ENCODE assay signal across 8 cellular contexts in genomic region chr7:2820508-2820934, GRCh38. TPM values are rescaled to one million over a fixed set of nuclear protein-coding genes. Genes with fewer than 3 reads are reported as not detected.
DNase-seq lines count a peak whose midpoint lies in the region; ATAC-seq and TF ChIP-seq lines count a peak whose summit lies in the region.

No MANE protein-coding gene starts in this region.

- 0 out of 2 replicates have a peak overlapping the region, but pooled peaks have one; percentile 22 for H3K27ac ChIP-seq in SK-N-MC
- peak overlapping the region; percentile 85 for H3K27ac ChIP-seq in cardiac muscle cell
- H3K27ac ChIP-seq in psoas muscle, result peak overlapping the region; percentile 44

- H3K4me1 ChIP-seq in cardiac muscle cell (ENCODE audit: low read depth), result peaks cover 59% of the 10 kb centered on the region
- peaks cover 33% of the 10 kb centered on the region for H3K4me1 ChIP-seq in psoas muscle

- H3K36me3 Mint-ChIP-seq in activated CD8-positive, alpha-beta T cell treated with anti-CD3 and anti-CD28 coated beads for 36 hours (ENCODE audit: low read depth), result no peaks in the 10 kb centered on the region
- no peaks in the 10 kb centered on the region for H3K36me3 Mint-ChIP-seq in activated CD4-positive, alpha-beta T cell treated with anti-CD3 and anti-CD28 coated beads for 36 hours (ENCODE audit: low read depth)

- H3K36me3 ChIP-seq in SK-N-MC (ENCODE audit: insufficient read depth, low read length) (no peaks in the 10 kb centered on the region), cardiac muscle cell (no peaks in the 10 kb centered on the region), psoas muscle (ENCODE audit: insufficient read depth in 1 of 2, low read depth in 1 of 2) (no peaks in the 10 kb centered on the region)

- H3K4me3 ChIP-seq in SK-N-MC (no peak overlapping the region), cardiac muscle cell (no peak overlapping the region), psoas muscle (no peak overlapping the region)

- H3K27ac Mint-ChIP-seq in activated CD8-positive, alpha-beta T cell treated with anti-CD3 and anti-CD28 coated beads for 36 hours, result no peak overlapping the region
- H3K27ac Mint-ChIP-seq in activated CD4-positive, alpha-beta T cell treated with anti-CD3 and anti-CD28 coated beads for 36 hours, result no peak overlapping the region

- TF ChIP-seq CTCF in cardiac muscle cell (IDR thresholded peaks at IDR 0.05; ENCODE audit: low read depth, low read length) (no peak), psoas muscle (IDR thresholded peaks at IDR 0.05) (no peak)
- TF ChIP-seq CTCF in activated CD8-positive, alpha-beta T cell treated with anti-CD3 and anti-CD28 coated beads for 36 hours (IDR thresholded peaks at IDR 0.05), result no peak

- H3K27me3 ChIP-seq in cardiac muscle cell, result no peaks in the 10 kb centered on the region
- H3K27me3 ChIP-seq in psoas muscle (ENCODE audit: insufficient read depth in 3 of 3, low read length in 2 of 3), result no peaks in the 10 kb centered on the region

- CTCF ChIA-PET in activated CD8-positive, alpha-beta T cell treated with anti-CD3 and anti-CD28 coated beads for 36 hours (lab: Charles Lee), result interaction anchor here (0.9 to 1.2 kb wide), 3 partner anchors 44 to 150 kb away, joined by 3 to 4 read pairs (median 3); no protein-coding TSS in a partner anchor
- CTCF ChIA-PET in activated CD4-positive, alpha-beta T cell treated with anti-CD3 and anti-CD28 coated beads for 36 hours (lab: Charles Lee), result interaction anchor here (0.9 kb wide), 1 partner anchor 12 kb away, joined by 3 read pairs; no protein-coding TSS in a partner anchor

- H3K4me3 Mint-ChIP-seq in activated CD8-positive, alpha-beta T cell treated with anti-CD3 and anti-CD28 coated beads for 36 hours, result no peak overlapping the region
- H3K4me3 Mint-ChIP-seq in activated CD4-positive, alpha-beta T cell treated with anti-CD3 and anti-CD28 coated beads for 36 hours, result no peak overlapping the region

- 92 to 94% (median 93%) methylated on average over 4 of the region's 4 CpGs for WGBS in psoas muscle, 3 donors

- intact Hi-C loops in psoas muscle (cut with DNase I), result no loop called here
- intact Hi-C loops in activated CD8-positive, alpha-beta T cell treated with anti-CD3 and anti-CD28 coated beads for 36 hours (cut with micrococcal nuclease), result no loop called here
- intact Hi-C loops in activated CD4-positive, alpha-beta T cell treated with anti-CD3 and anti-CD28 coated beads for 36 hours (cut with DNase I, micrococcal nuclease), result no loop called here

- peak; percentile 67 to 88 (median 84) for ATAC-seq in psoas muscle
- no peak for ATAC-seq in activated CD8-positive, alpha-beta T cell treated with anti-CD3 and anti-CD28 coated beads for 36 hours
- no peak for ATAC-seq in activated CD4-positive, alpha-beta T cell treated with anti-CD3 and anti-CD28 coated beads for 36 hours

- H3K4me1 Mint-ChIP-seq in activated CD8-positive, alpha-beta T cell treated with anti-CD3 and anti-CD28 coated beads for 36 hours (ENCODE audit: low read depth), result peaks cover 37% of the 10 kb centered on the region
- H3K4me1 Mint-ChIP-seq in activated CD4-positive, alpha-beta T cell treated with anti-CD3 and anti-CD28 coated beads for 36 hours, result peaks cover 42% of the 10 kb centered on the region

- POLR2A ChIA-PET in activated CD8-positive, alpha-beta T cell treated with anti-CD3 and anti-CD28 coated beads for 36 hours (lab: Charles Lee), result no interaction called here
- POLR2A ChIA-PET in activated CD4-positive, alpha-beta T cell treated with anti-CD3 and anti-CD28 coated beads for 36 hours (lab: Charles Lee), result interaction anchor here (0.7 kb wide), 1 partner anchor 19 kb away, joined by 4 read pairs; no protein-coding TSS in a partner anchor

- H3K27me3 Mint-ChIP-seq in activated CD8-positive, alpha-beta T cell treated with anti-CD3 and anti-CD28 coated beads for 36 hours, result no peaks in the 10 kb centered on the region
- H3K27me3 Mint-ChIP-seq in activated CD4-positive, alpha-beta T cell treated with anti-CD3 and anti-CD28 coated beads for 36 hours, result no peaks in the 10 kb centered on the region

- H3K9ac ChIP-seq in SK-N-MC (ENCODE audit: insufficient read length), result no peak overlapping the region

- H3K9me3 Mint-ChIP-seq in activated CD8-positive, alpha-beta T cell treated with anti-CD3 and anti-CD28 coated beads for 36 hours, result no peaks in the 10 kb centered on the region
- no peaks in the 10 kb centered on the region for H3K9me3 Mint-ChIP-seq in activated CD4-positive, alpha-beta T cell treated with anti-CD3 and anti-CD28 coated beads for 36 hours (ENCODE audit: low read depth)

- H3K9me3 ChIP-seq in SK-N-MC (ENCODE audit: low read depth, low read length) (no peaks in the 10 kb centered on the region), cardiac muscle cell (ENCODE audit: low read depth) (no peaks in the 10 kb centered on the region), psoas muscle (no peaks in the 10 kb centered on the region)

- DNase-seq in EH (ENCODE audit: low read depth) (peak; percentile 99), SK-N-MC (ENCODE audit: low read depth, low spot score) (no peak), cardiac muscle cell (ENCODE audit: low read depth in 1 of 2, low spot score in 1 of 2) (peak in 1 of 2 donors; percentile 97), psoas muscle (peak; percentile 79 to 84), activated T-cell treated with anti-CD3 and anti-CD28 coated beads for 4 hours (no peak)
- DNase-seq in activated CD8-positive, alpha-beta T cell treated with anti-CD3 and anti-CD28 coated beads for 36 hours, result no peak
- no peak for DNase-seq in stimulated activated naive CD4-positive, alpha-beta T cell treated with Interleukin-2 at 50 U/mL for 16 hours (lab: John Stamatoyannopoulos, UW)
- no peak for DNase-seq in activated CD4-positive, alpha-beta T cell treated with anti-CD3 and anti-CD28 coated beads for 36 hours

RNA-seq across cellular contexts. Expression of gene GNA12, which starts 23.6 kb away (rescaled TPM):
- total RNA-seq in cardiac muscle cell, result 34.5 and 54.4 TPM in 2 replicates
- polyA plus RNA-seq in cardiac muscle cell, result 59.1 and 64.2 TPM in 2 replicates
- 10 to 100 TPM; 14.6 to 20.2 (median 15.0) TPM for total RNA-seq in psoas muscle
- 10 to 100 TPM in 2 of 3 donors, 1 to 10 TPM in 1; 7.1 to 19.3 (median 17.6) TPM for polyA plus RNA-seq in psoas muscle
- 10 to 100 TPM; 21.0 to 21.1 TPM for total RNA-seq in activated CD8-positive, alpha-beta T cell treated with anti-CD3 and anti-CD28 coated beads for 36 hours
- 10 to 100 TPM; 19.5 to 22.6 TPM for total RNA-seq in activated CD4-positive, alpha-beta T cell treated with anti-CD3 and anti-CD28 coated beads for 36 hours

Comparison
In these comparisons a context has a peak if more than half of its experiments do, and no peak if none do; other contexts are left out.
1. DNase-seq: peak in EH (single experiment) and psoas muscle (2 of 2); none in SK-N-MC (single experiment), activated CD8-positive, alpha-beta T cell treated with anti-CD3 and anti-CD28 coated beads for 36 hours (single experiment), stimulated activated naive CD4-positive, alpha-beta T cell treated with Interleukin-2 at 50 U/mL for 16 hours (single experiment), activated T-cell treated with anti-CD3 and anti-CD28 coated beads for 4 hours (single experiment) and activated CD4-positive, alpha-beta T cell treated with anti-CD3 and anti-CD28 coated beads for 36 hours (single experiment).
2. H3K27ac ChIP-seq: peak in every context shown above with its lines; median percentile 85 in cardiac muscle cell; 44 in psoas muscle; 22 in SK-N-MC.
3. ATAC-seq: peak in psoas muscle (4 of 4); none in activated CD8-positive, alpha-beta T cell treated with anti-CD3 and anti-CD28 coated beads for 36 hours (single experiment) and activated CD4-positive, alpha-beta T cell treated with anti-CD3 and anti-CD28 coated beads for 36 hours (single experiment).